In the genomic region with DNA sequence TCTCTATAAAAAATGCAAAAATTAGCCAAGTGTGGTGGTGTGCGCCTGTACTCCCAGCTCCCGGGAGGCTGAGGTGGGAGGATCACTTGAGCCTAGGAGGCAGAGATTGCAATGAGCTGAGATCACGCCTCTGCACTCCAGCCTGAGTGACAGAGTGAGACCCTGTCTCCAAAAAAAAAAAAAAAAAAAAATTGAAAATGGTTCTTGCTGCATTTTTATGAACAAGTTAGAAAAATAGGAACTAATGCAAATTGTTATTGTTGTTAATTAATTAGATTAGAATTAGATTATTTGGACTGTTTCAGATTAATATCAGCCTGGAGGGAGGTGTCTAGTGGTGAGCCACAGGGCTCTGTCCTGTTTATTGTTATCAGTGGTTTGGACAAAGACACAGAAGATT, we compare ENCODE assay signal across 2 cellular contexts.
TF ChIP-seq lines count a peak whose summit lies in the region.

No MANE protein-coding gene starts in this region.

TF ChIP-seq in K562, 482 proteins besides CTCF, POLR2A, EP300 and RAD21:
- TF ChIP-seq, protein P1, sequence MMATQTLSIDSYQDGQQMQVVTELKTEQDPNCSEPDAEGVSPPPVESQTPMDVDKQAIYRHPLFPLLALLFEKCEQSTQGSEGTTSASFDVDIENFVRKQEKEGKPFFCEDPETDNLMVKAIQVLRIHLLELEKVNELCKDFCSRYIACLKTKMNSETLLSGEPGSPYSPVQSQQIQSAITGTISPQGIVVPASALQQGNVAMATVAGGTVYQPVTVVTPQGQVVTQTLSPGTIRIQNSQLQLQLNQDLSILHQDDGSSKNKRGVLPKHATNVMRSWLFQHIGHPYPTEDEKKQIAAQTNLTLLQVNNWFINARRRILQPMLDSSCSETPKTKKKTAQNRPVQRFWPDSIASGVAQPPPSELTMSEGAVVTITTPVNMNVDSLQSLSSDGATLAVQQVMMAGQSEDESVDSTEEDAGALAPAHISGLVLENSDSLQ (IDR thresholded peaks at IDR 0.05), result peak; percentile 62; the same call in 1 of the 2 replicates
- TF ChIP-seq SRSF3 (IDR thresholded peaks at IDR 0.05; ENCODE audit: insufficient read depth, low read length) (no peak), RBM25 (IDR thresholded peaks at IDR 0.05; ENCODE audit: low read depth, low read length, severe bottlenecking) (no peak), DACH1 (IDR thresholded peaks at IDR 0.05; ENCODE audit: partially characterized antibody) (peak; percentile 50), ZNF212 (CRISPR knock-in tag; IDR thresholded peaks at IDR 0.05) (no peak), LEF1 (IDR thresholded peaks at IDR 0.05) (no peak), SIN3A (IDR thresholded peaks at IDR 0.05; ENCODE audit: borderline replicate concordance in 2 of 2, control insufficient read depth in 1 of 2, low read depth in 2 of 2, low read length in 2 of 2) (no peak), ARID1B (IDR thresholded peaks at IDR 0.05) (0 out of 2 replicates have a peak, but pooled peaks have one; percentile 14), PURB (CRISPR knock-in tag; IDR thresholded peaks at IDR 0.05; ENCODE audit: low read depth) (no peak), ZNF384 (IDR thresholded peaks at IDR 0.05; ENCODE audit: low read depth, low read length) (0 out of 2 replicates have a peak, but pooled peaks have one; percentile 28), SOX6 (IDR thresholded peaks at IDR 0.05) (0 out of 2 replicates have a peak, but pooled peaks have one; percentile 35)
- TF ChIP-seq, protein P2, sequence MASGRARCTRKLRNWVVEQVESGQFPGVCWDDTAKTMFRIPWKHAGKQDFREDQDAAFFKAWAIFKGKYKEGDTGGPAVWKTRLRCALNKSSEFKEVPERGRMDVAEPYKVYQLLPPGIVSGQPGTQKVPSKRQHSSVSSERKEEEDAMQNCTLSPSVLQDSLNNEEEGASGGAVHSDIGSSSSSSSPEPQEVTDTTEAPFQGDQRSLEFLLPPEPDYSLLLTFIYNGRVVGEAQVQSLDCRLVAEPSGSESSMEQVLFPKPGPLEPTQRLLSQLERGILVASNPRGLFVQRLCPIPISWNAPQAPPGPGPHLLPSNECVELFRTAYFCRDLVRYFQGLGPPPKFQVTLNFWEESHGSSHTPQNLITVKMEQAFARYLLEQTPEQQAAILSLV (tag; IDR thresholded peaks at IDR 0.05), result no peak
- TF ChIP-seq, protein P3, sequence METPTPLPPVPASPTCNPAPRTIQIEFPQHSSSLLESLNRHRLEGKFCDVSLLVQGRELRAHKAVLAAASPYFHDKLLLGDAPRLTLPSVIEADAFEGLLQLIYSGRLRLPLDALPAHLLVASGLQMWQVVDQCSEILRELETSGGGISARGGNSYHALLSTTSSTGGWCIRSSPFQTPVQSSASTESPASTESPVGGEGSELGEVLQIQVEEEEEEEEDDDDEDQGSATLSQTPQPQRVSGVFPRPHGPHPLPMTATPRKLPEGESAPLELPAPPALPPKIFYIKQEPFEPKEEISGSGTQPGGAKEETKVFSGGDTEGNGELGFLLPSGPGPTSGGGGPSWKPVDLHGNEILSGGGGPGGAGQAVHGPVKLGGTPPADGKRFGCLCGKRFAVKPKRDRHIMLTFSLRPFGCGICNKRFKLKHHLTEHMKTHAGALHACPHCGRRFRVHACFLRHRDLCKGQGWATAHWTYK (CRISPR knock-in tag; IDR thresholded peaks at IDR 0.05), result no peak

TF ChIP-seq in GM12891, 5 proteins besides CTCF, POLR2A, EP300 and RAD21:
- no peak for TF ChIP-seq SPI1 (IDR thresholded peaks at IDR 0.05; ENCODE audit: low read depth, low read length)
- TF ChIP-seq PAX5 (IDR thresholded peaks at IDR 0.05; ENCODE audit: insufficient read depth, low read length, severe bottlenecking), result no peak
- no peak for TF ChIP-seq POU2F2 (IDR thresholded peaks at IDR 0.05; ENCODE audit: low read depth, low read length)
- no peak for TF ChIP-seq TAF1 (IDR thresholded peaks at IDR 0.05; ENCODE audit: low read depth, low read length)
- TF ChIP-seq POLR2AphosphoS5 (IDR thresholded peaks at IDR 0.05; ENCODE audit: low read depth, low read length), result no peak
